Comparison of ENCODE assay signal across 18 cellular contexts in the genomic region with DNA sequence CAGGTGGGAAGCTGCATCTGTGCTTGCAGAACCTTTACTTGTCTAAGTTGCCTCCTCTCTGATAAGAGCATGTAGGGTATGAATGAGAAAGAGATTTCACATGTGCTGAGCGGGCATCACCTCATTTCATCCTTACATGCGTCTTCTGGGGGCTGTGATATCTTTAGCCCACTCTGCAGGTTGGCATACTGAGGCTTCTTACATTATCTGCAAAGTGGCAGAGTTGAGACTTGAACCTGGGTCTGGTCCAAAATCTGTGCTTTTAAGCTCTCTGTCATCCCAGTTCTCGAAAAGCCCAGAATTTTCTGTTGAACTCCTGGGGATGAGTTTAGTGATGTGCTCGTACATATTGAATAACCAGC. TPM values are rescaled to one million over a fixed set of nuclear protein-coding genes. Genes with fewer than 3 reads are reported as not detected.
DNase-seq lines count a peak whose midpoint lies in the region; ATAC-seq and TF ChIP-seq lines count a peak whose summit lies in the region.
"Had no signal": no experiment of that assay in that cellular context is flagged by ENCODE, and none has a peak within 500 bp of the region (broad histone marks: within the 10 kb centered on the region; RNA-seq: fewer than 3 reads in every experiment).

No MANE protein-coding gene starts in this region.

- no peak for DNase-seq in CD4-positive, alpha-beta memory T cell
- DNase-seq in Peyer's patch = no peak
- no peak for DNase-seq in hepatocyte (ENCODE audit: low spot score)
- no peak for DNase-seq in sigmoid colon
- no peak for DNase-seq in GM13976 (ENCODE audit: low spot score)
- no peak for DNase-seq in NCI-H1417 (lab: John Stamatoyannopoulos, UW)
- no peak for DNase-seq in H7
- DNase-seq: activated CD4-positive, alpha-beta T cell treated with anti-CD3 and anti-CD28 coated beads, Interleukin-2, amount 50 U/mL, for 48 hours; brain microvascular endothelial cell; effector memory CD4-positive, alpha-beta T cell; Kasumi-1; NCI-H2029 treated with DMSO at 0.1 percent for 48 hours; stimulated activated CD4-positive, alpha-beta T cell treated with anti-CD3 and anti-CD28 coated beads, Interleukin-1b, Interleukin-23, amount 100 ng/mL, for 48 hours; stimulated activated CD8-positive, alpha-beta memory T cell treated with anti-CD3 and anti-CD28 coated beads, Interleukin-4, amount 100 ng/mL, for 48 hours; T-helper 9 cell; uterus had no signal

- no peaks in the 10 kb centered on the region for H3K9me2 ChIP-seq in hepatocyte (replicated peaks; ENCODE audit: insufficient read depth)

- no peaks in the 10 kb centered on the region for H3K27me3 ChIP-seq in CD4-positive, alpha-beta memory T cell (ENCODE audit: insufficient read depth, low read length)
- H3K27me3 ChIP-seq in Peyer's patch (no peaks in the 10 kb centered on the region), hepatocyte (no peaks in the 10 kb centered on the region), sigmoid colon (no peaks in the 10 kb centered on the region), H7 (ENCODE audit: control insufficient read depth, insufficient read depth, low read length) (no peaks in the 10 kb centered on the region)
- H3K27me3 ChIP-seq: brain microvascular endothelial cell, uterus had no signal

- H3K36me3 Mint-ChIP-seq in CD4-positive, alpha-beta memory T cell = no peaks in the 10 kb centered on the region

- H3K79me2 ChIP-seq in hepatocyte = peaks cover 35% of the 10 kb centered on the region

- H2AFZ ChIP-seq in hepatocyte = no peak overlapping the region

- H3K27ac Mint-ChIP-seq in CD4-positive, alpha-beta memory T cell = no peak overlapping the region

- CTCF ChIA-PET in CD4-positive, alpha-beta memory T cell (lab: Charles Lee; ENCODE audit: partially characterized antibody) = interaction anchor here (1.2 kb wide), 1 partner anchor 41 kb away, joined by 3 read pairs; no protein-coding TSS in a partner anchor

- H3K4me1 ChIP-seq in CD4-positive, alpha-beta memory T cell (ENCODE audit: insufficient read depth, low read length) = peaks cover 6% of the 10 kb centered on the region
- H3K4me1 ChIP-seq in Peyer's patch (peaks cover 0 to 45% (median 2%) of the 10 kb centered on the region in 4 donors), hepatocyte (ENCODE audit: insufficient read depth) (peaks cover 40% of the 10 kb centered on the region), sigmoid colon (peaks cover 0 to 36% (median 32%) of the 10 kb centered on the region in 4 donors)
- H3K4me1 ChIP-seq: uterus had no signal

- H4K20me1 ChIP-seq in hepatocyte (ENCODE audit: insufficient read depth, poor library complexity, severe bottlenecking) = peaks cover 11% of the 10 kb centered on the region

- TF ChIP-seq EP300 in sigmoid colon (IDR thresholded peaks at IDR 0.05) = no peak

- no peak overlapping the region for H3K4me3 ChIP-seq in CD4-positive, alpha-beta memory T cell (ENCODE audit: low read length in 2 of 2)
- H3K4me3 ChIP-seq in Peyer's patch (peak overlapping the region in 1 of 4 donors; percentile 80), hepatocyte (no peak overlapping the region), sigmoid colon (no peak overlapping the region), H7 (ENCODE audit: insufficient read depth, low read depth, low read length) (no peak overlapping the region)
- H3K4me3 ChIP-seq: uterus had no signal

- in situ Hi-C loops in GM13976 (cut with MboI; ENCODE audit: low sequenced_read_pairs, unreplicated experiment) = no loop called here

- H3K4me2 ChIP-seq in hepatocyte = peak overlapping the region; percentile 60

- H3K9me3 Mint-ChIP-seq in CD4-positive, alpha-beta memory T cell = no peaks in the 10 kb centered on the region

- H3K27ac ChIP-seq in CD4-positive, alpha-beta memory T cell (ENCODE audit: low read depth, low read length) = no peak overlapping the region
- H3K27ac ChIP-seq in Peyer's patch (peak overlapping the region in 3 of 4 donors; percentile 85 to 95 (median 90)), hepatocyte (peak overlapping the region; percentile 97), sigmoid colon (peak overlapping the region in 3 of 4 donors; percentile 92 to 99 (median 94))
- H3K27ac ChIP-seq: brain microvascular endothelial cell had no signal

- H3K27me3 Mint-ChIP-seq in CD4-positive, alpha-beta memory T cell = no peaks in the 10 kb centered on the region

- peak overlapping the region in 5 of 8 donors; percentile 10 to 65 (median 36) for H3K4me3 Mint-ChIP-seq in CD4-positive, alpha-beta memory T cell

- peaks cover 2 to 38% (median 9%) of the 10 kb centered on the region in 4 donors for H3K4me1 Mint-ChIP-seq in CD4-positive, alpha-beta memory T cell

- TF ChIP-seq POLR2A in Peyer's patch (IDR thresholded peaks at IDR 0.05) (no peak), sigmoid colon (IDR thresholded peaks at IDR 0.05) (no peak)

- TF ChIP-seq CTCF in Peyer's patch (IDR thresholded peaks at IDR 0.05) (no peak), hepatocyte (IDR thresholded peaks at IDR 0.05; ENCODE audit: poor library complexity) (no peak), sigmoid colon (IDR thresholded peaks at IDR 0.05) (no peak), GM13976 (IDR thresholded peaks at IDR 0.05; ENCODE audit: borderline replicate concordance, control extremely low read depth, extremely low read depth, insufficient read depth, missing control alignments) (no peak)

- POLR2A ChIA-PET in CD4-positive, alpha-beta memory T cell (lab: Charles Lee; ENCODE audit: partially characterized antibody) = no interaction called here

- WGBS in hepatocyte (ENCODE audit: low lambda C conversion rate, missing lambda C conversion rate) = 75% methylated on average over 4 of the region's 4 CpGs
- WGBS in sigmoid colon, 2 donors = 45 to 75% methylated on average over 4 of the region's 4 CpGs

- no peak for ATAC-seq in GM18858 (IDR thresholded peaks at IDR 0.05; ENCODE audit: unreplicated experiment)
- ATAC-seq: Right ventricle myocardium inferior had no signal

- H3K36me3 ChIP-seq in CD4-positive, alpha-beta memory T cell (ENCODE audit: insufficient read depth, low read length) = no peaks in the 10 kb centered on the region
- H3K36me3 ChIP-seq in Peyer's patch = no peaks in the 10 kb centered on the region
- no peaks in the 10 kb centered on the region for H3K36me3 ChIP-seq in hepatocyte (replicated peaks; ENCODE audit: insufficient read depth, low read depth)
- no peaks in the 10 kb centered on the region for H3K36me3 ChIP-seq in sigmoid colon
- 0 out of 2 replicates have a peak, but pooled peaks cover 1% of the 10 kb centered on the region for H3K36me3 ChIP-seq in H7 (replicated peaks; ENCODE audit: control insufficient read depth, insufficient read depth, low read length)
- H3K36me3 ChIP-seq: brain microvascular endothelial cell, uterus had no signal

- intact Hi-C loops in CD4-positive, alpha-beta memory T cell (cut with micrococcal nuclease) = no loop called here
- intact Hi-C loops in sigmoid colon (cut with DNase I) = no loop called here

- H3K9me3 ChIP-seq in CD4-positive, alpha-beta memory T cell (ENCODE audit: control insufficient read depth in 1 of 2, low read length in 2 of 2) = no peaks in the 10 kb centered on the region
- H3K9me3 ChIP-seq in Peyer's patch (no peaks in the 10 kb centered on the region), hepatocyte (ENCODE audit: low read depth) (no peaks in the 10 kb centered on the region), sigmoid colon (no peaks in the 10 kb centered on the region)
- H3K9me3 ChIP-seq: uterus had no signal

RNA-seq across cellular contexts. Expression of gene SRC, which starts 2.0 kb away (rescaled TPM):
- total RNA-seq in CD4-positive, alpha-beta memory T cell = 1 to 10 TPM; 4.1 to 4.5 TPM
- under 1 TPM; 0.32 to 0.50 TPM for polyA plus RNA-seq in CD4-positive, alpha-beta memory T cell
- 100 to 1,000 TPM in 3 of 4 donors, 10 to 100 TPM in 1; 85.8 to 187 (median 146) TPM for total RNA-seq in Peyer's patch
- 45.5 and 69.8 TPM in 2 replicates for total RNA-seq in hepatocyte
- 55.1 and 56.4 TPM in 2 replicates for polyA plus RNA-seq in hepatocyte
- 10 to 100 TPM; 28.1 to 52.3 (median 40.0) TPM for total RNA-seq in sigmoid colon
- 10 to 100 TPM; 64.3 to 91.8 (median 79.1) TPM for polyA plus RNA-seq in sigmoid colon
- total RNA-seq in H7 (2014; rRNA removed; shearing (Covaris generic)) = 31.4 and 32.5 TPM in 2 replicates

RNA-seq across cellular contexts. Expression of gene MANBAL, which starts 54.5 kb away (rescaled TPM):
- 10 to 100 TPM; 11.1 to 11.9 TPM for total RNA-seq in CD4-positive, alpha-beta memory T cell
- 10 to 100 TPM; 18.6 to 25.3 TPM for polyA plus RNA-seq in CD4-positive, alpha-beta memory T cell
- 10 to 100 TPM; 19.8 to 31.4 (median 24.8) TPM for total RNA-seq in Peyer's patch
- total RNA-seq in hepatocyte = 35.4 and 43.8 TPM in 2 replicates
- 84.1 and 93.9 TPM in 2 replicates for polyA plus RNA-seq in hepatocyte
- 10 to 100 TPM; 30.4 to 68.5 (median 58.2) TPM for total RNA-seq in sigmoid colon
- 10 to 100 TPM; 34.2 to 57.1 (median 42.0) TPM for polyA plus RNA-seq in sigmoid colon
- total RNA-seq in H7 (2014; rRNA removed; shearing (Covaris generic)) = 22.4 and 34.6 TPM in 2 replicates
